ENCODE assay signal across 1 cellular context in the genomic region with DNA sequence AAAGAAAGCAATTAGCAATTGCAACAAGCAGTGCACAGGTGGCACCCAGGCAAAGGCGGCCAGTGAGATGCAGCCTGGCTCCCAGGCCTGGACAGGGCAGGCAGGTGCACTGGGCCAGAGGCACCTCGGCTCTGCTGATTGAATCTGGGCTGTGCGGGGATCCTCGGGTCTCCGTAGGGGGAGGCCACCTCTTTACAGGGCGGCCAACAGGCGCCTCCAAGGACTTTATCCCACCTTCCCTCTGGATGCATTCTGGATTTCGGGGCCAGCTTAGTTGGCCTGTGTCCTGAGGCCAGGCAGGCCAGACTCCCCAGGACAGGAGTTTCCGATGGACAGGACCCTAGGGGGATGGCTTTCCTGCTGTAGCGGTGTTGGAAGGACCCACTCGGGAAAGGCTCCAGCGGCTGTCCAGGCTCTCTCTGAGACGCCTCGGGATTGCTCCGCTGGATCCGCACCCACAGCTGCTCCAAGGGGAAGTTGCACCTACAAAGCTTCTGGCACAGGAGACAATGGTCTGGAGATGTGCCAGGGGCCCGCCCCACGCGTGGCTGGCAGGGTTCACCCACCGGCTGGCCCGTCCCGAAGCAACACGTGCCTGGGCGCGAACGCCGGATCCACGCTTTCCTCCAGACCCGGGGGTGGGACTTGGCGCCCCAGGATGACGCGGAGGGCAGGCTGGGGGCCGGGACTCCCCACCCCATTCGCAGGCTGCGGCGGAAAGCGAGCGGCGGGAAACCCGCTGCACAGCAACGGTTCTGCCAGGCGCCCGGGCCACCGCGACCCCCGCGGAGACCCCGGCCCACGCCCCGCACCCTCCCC.
TF ChIP-seq lines count a peak whose summit lies in the region.

No MANE protein-coding gene starts in this region.

TF ChIP-seq in HepG2, 621 proteins besides CTCF, POLR2A, EP300 and RAD21 (continued from another document and continues in another):
- TF ChIP-seq DZIP1 (CRISPR knock-in tag; IDR thresholded peaks at IDR 0.05) = no peak
- TF ChIP-seq PCBP1 (IDR thresholded peaks at IDR 0.05; ENCODE audit: borderline replicate concordance, low read depth, low read length) = no peak
- TF ChIP-seq SMARCC2 (IDR thresholded peaks at IDR 0.05) = no peak
- no peak for TF ChIP-seq MED8 (CRISPR knock-in tag; IDR thresholded peaks at IDR 0.05; ENCODE audit: insufficient replicate concordance)
- no peak for TF ChIP-seq PPARG (CRISPR knock-in tag; conservative IDR thresholded peaks at IDR 0.05)
- peak; percentile 45; the same call in 1 of the 2 replicates for TF ChIP-seq ETV5 (CRISPR knock-in tag; IDR thresholded peaks at IDR 0.05; ENCODE audit: borderline replicate concordance)
- TF ChIP-seq, protein P1, sequence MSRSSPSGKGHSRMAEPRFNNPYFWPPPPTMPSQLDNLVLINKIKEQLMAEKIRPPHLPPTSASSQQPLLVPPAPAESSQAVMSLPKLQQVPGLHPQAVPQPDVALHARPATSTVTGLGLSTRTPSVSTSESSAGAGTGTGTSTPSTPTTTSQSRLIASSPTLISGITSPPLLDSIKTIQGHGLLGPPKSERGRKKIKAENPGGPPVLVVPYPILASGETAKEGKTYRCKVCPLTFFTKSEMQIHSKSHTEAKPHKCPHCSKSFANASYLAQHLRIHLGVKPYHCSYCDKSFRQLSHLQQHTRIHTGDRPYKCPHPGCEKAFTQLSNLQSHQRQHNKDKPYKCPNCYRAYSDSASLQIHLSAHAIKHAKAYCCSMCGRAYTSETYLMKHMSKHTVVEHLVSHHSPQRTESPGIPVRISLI (CRISPR knock-in tag; IDR thresholded peaks at IDR 0.05; ENCODE audit: borderline replicate concordance) = no peak
- TF ChIP-seq, protein P2, sequence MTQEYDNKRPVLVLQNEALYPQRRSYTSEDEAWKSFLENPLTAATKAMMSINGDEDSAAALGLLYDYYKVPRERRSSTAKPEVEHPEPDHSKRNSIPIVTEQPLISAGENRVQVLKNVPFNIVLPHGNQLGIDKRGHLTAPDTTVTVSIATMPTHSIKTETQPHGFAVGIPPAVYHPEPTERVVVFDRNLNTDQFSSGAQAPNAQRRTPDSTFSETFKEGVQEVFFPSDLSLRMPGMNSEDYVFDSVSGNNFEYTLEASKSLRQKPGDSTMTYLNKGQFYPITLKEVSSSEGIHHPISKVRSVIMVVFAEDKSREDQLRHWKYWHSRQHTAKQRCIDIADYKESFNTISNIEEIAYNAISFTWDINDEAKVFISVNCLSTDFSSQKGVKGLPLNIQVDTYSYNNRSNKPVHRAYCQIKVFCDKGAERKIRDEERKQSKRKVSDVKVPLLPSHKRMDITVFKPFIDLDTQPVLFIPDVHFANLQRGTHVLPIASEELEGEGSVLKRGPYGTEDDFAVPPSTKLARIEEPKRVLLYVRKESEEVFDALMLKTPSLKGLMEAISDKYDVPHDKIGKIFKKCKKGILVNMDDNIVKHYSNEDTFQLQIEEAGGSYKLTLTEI (CRISPR knock-in tag; conservative IDR thresholded peaks at IDR 0.05) = no peak
- no peak for TF ChIP-seq ZNF253 (CRISPR knock-in tag; IDR thresholded peaks at IDR 0.05; ENCODE audit: borderline replicate concordance)
- no peak for TF ChIP-seq ZNF800 (CRISPR knock-in tag; IDR thresholded peaks at IDR 0.05)
- peak; percentile 26; the same call in 1 of the 2 replicates for TF ChIP-seq ZNF777 (CRISPR knock-in tag; IDR thresholded peaks at IDR 0.05)
- TF ChIP-seq ZNF629 (CRISPR knock-in tag; conservative IDR thresholded peaks at IDR 0.05) = no peak
- no peak for TF ChIP-seq SRSF4 (IDR thresholded peaks at IDR 0.05; ENCODE audit: low read depth, low read length, poor library complexity, severe bottlenecking)
- no peak for TF ChIP-seq ZNF567 (CRISPR knock-in tag; IDR thresholded peaks at IDR 0.05; ENCODE audit: borderline replicate concordance)
- TF ChIP-seq RBFOX2 (IDR thresholded peaks at IDR 0.05; ENCODE audit: low read depth, low read length) = peak; percentile 71
- TF ChIP-seq TEAD2 (CRISPR knock-in tag; IDR thresholded peaks at IDR 0.05) = no peak
- TF ChIP-seq CAMTA2 (CRISPR knock-in tag; IDR thresholded peaks at IDR 0.05; ENCODE audit: borderline replicate concordance) = no peak; the same call in 1 of the 2 replicates
- no peak for TF ChIP-seq ARNT (IDR thresholded peaks at IDR 0.05)
- TF ChIP-seq RXRA (CRISPR knock-in tag; IDR thresholded peaks at IDR 0.05) = peak; percentile 62; the same call in 1 of the 2 replicates
- TF ChIP-seq NFYC (CRISPR knock-in tag; IDR thresholded peaks at IDR 0.05) = 0 out of 2 replicates have a peak, but pooled peaks have one; percentile 19
- no peak for TF ChIP-seq DRAP1 (CRISPR knock-in tag; IDR thresholded peaks at IDR 0.05)
- TF ChIP-seq ISX (CRISPR knock-in tag; conservative IDR thresholded peaks at IDR 0.05) = no peak
- no peak for TF ChIP-seq U2AF1 (optimal IDR thresholded peaks at IDR 0.05; ENCODE audit: low read depth, low read length)
- no peak for TF ChIP-seq DMTF1 (CRISPR knock-in tag; IDR thresholded peaks at IDR 0.05)
- no peak for TF ChIP-seq EHMT2 (IDR thresholded peaks at IDR 0.05; ENCODE audit: borderline replicate concordance, low read depth, low read length)
- TF ChIP-seq ZNF207 (IDR thresholded peaks at IDR 0.05; ENCODE audit: borderline replicate concordance) = no peak
- TF ChIP-seq EZH2 (conservative IDR thresholded peaks at IDR 0.05; ENCODE audit: low read depth, low read length) = no peak
- TF ChIP-seq ZNF616 (CRISPR knock-in tag; IDR thresholded peaks at IDR 0.05; ENCODE audit: low read depth) = no peak
- peak; percentile 66; the same call in 1 of the 2 replicates for TF ChIP-seq SIN3A (IDR thresholded peaks at IDR 0.05; ENCODE audit: borderline replicate concordance, low read depth, low read length)
- no peak for TF ChIP-seq HOXA7 (CRISPR knock-in tag; IDR thresholded peaks at IDR 0.05)
- TF ChIP-seq ZNF761 (CRISPR knock-in tag; conservative IDR thresholded peaks at IDR 0.05) = no peak
- TF ChIP-seq ZNF839 (CRISPR knock-in tag; IDR thresholded peaks at IDR 0.05; ENCODE audit: borderline replicate concordance) = no peak
- peak; percentile 96 for TF ChIP-seq MAX (IDR thresholded peaks at IDR 0.05)
- no peak for TF ChIP-seq ZSCAN31 (CRISPR knock-in tag; IDR thresholded peaks at IDR 0.05; ENCODE audit: low read depth)
- TF ChIP-seq SYNCRIP (IDR thresholded peaks at IDR 0.05; ENCODE audit: insufficient read depth, low read depth, low read length) = no peak
- TF ChIP-seq, protein P3, sequence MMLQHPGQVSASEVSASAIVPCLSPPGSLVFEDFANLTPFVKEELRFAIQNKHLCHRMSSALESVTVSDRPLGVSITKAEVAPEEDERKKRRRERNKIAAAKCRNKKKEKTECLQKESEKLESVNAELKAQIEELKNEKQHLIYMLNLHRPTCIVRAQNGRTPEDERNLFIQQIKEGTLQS (CRISPR knock-in tag; IDR thresholded peaks at IDR 0.05) = no peak
- TF ChIP-seq HDAC1 (CRISPR knock-in tag; IDR thresholded peaks at IDR 0.05) = peak; percentile 80
- no peak for TF ChIP-seq MLLT10 (CRISPR knock-in tag; IDR thresholded peaks at IDR 0.05)
- no peak for TF ChIP-seq ZBTB42 (CRISPR knock-in tag; IDR thresholded peaks at IDR 0.05)
- no peak for TF ChIP-seq ZSCAN25 (CRISPR knock-in tag; IDR thresholded peaks at IDR 0.05)
- TF ChIP-seq ZNF558 (CRISPR knock-in tag; IDR thresholded peaks at IDR 0.05; ENCODE audit: borderline replicate concordance) = no peak
- TF ChIP-seq ZNF577 (CRISPR knock-in tag; IDR thresholded peaks at IDR 0.05; ENCODE audit: borderline replicate concordance, low read depth) = no peak
- no peak for TF ChIP-seq RARA (CRISPR knock-in tag; IDR thresholded peaks at IDR 0.05)
- peak; percentile 78 for TF ChIP-seq GABPB1 (CRISPR knock-in tag; IDR thresholded peaks at IDR 0.05)
- TF ChIP-seq FUBP1 (CRISPR knock-in tag; IDR thresholded peaks at IDR 0.05; ENCODE audit: borderline replicate concordance) = no peak
- TF ChIP-seq, protein P4, sequence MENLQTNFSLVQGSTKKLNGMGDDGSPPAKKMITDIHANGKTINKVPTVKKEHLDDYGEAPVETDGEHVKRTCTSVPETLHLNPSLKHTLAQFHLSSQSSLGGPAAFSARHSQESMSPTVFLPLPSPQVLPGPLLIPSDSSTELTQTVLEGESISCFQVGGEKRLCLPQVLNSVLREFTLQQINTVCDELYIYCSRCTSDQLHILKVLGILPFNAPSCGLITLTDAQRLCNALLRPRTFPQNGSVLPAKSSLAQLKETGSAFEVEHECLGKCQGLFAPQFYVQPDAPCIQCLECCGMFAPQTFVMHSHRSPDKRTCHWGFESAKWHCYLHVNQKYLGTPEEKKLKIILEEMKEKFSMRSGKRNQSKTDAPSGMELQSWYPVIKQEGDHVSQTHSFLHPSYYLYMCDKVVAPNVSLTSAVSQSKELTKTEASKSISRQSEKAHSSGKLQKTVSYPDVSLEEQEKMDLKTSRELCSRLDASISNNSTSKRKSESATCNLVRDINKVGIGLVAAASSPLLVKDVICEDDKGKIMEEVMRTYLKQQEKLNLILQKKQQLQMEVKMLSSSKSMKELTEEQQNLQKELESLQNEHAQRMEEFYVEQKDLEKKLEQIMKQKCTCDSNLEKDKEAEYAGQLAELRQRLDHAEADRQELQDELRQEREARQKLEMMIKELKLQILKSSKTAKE (CRISPR knock-in tag; IDR thresholded peaks at IDR 0.05; ENCODE audit: borderline replicate concordance) = no peak
- peak; percentile 53; the same call in 1 of the 2 replicates for TF ChIP-seq TAF1 (CRISPR knock-in tag; IDR thresholded peaks at IDR 0.05)
- no peak for TF ChIP-seq ZNF547 (CRISPR knock-in tag; IDR thresholded peaks at IDR 0.05)
- no peak for TF ChIP-seq NR2F6 (IDR thresholded peaks at IDR 0.05)
- TF ChIP-seq NR2F6 (CRISPR knock-in tag; IDR thresholded peaks at IDR 0.05) = peak; percentile 21; the same call in 1 of the 2 replicates
- TF ChIP-seq RFX5 (IDR thresholded peaks at IDR 0.05; ENCODE audit: low read depth, low read length) = no peak
- no peak; the same call in 1 of the 2 replicates for TF ChIP-seq ZNF776 (CRISPR knock-in tag; IDR thresholded peaks at IDR 0.05)
